In the genomic region with DNA sequence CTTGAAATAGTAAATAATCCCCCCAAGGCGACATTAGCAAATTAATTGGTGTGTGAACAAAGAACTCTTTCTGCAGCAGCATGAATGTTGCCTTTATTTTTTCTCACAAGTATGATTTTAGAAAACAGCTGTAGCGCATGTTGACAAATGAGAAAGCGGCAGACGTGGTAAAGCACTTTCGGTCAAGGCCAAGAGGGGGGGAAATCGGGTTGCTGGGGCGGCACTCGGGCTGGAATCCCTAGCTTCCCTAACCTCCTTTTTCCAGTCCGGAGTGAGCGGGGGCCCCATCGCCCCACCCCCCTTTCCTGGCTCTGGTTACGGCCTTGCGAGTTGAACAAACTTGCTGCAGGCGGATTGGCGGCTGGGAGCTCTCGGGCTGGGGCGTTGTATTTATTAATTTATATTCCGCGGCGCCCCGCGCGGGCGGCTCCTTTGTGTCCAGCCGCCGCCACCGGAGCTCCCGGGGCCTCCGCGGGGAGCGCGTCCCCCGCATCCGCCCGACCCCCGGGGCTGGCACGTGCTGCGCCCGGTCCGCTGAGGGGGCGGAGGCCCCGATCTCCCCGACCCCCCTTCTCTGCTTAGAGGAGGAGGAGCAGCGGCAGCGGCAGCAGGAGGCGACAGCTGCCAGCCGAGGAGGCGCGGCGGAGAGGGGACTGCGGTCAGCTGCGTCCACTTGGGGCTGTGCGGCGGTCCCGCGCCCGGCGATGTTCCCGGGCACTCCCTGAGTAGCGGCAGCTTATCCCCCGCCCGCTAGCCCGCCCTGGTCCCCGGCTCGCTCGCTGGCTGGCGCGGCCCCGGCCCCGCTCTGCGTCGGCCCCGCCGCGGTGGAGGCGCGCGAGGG, we compare ENCODE assay signal across 1 cellular context.
TF ChIP-seq lines count a peak whose summit lies in the region.

A gene with protein sequence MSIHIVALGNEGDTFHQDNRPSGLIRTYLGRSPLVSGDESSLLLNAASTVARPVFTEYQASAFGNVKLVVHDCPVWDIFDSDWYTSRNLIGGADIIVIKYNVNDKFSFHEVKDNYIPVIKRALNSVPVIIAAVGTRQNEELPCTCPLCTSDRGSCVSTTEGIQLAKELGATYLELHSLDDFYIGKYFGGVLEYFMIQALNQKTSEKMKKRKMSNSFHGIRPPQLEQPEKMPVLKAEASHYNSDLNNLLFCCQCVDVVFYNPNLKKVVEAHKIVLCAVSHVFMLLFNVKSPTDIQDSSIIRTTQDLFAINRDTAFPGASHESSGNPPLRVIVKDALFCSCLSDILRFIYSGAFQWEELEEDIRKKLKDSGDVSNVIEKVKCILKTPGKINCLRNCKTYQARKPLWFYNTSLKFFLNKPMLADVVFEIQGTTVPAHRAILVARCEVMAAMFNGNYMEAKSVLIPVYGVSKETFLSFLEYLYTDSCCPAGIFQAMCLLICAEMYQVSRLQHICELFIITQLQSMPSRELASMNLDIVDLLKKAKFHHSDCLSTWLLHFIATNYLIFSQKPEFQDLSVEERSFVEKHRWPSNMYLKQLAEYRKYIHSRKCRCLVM (plus strand): TSS at position 607 of the 841 bp plus-strand sequence. CDS start 347 bp downstream, outside the sequence.

TF ChIP-seq in K562, 482 proteins besides CTCF, POLR2A, EP300 and RAD21 (continued from another document and continues in another):
- TF ChIP-seq, protein P1, sequence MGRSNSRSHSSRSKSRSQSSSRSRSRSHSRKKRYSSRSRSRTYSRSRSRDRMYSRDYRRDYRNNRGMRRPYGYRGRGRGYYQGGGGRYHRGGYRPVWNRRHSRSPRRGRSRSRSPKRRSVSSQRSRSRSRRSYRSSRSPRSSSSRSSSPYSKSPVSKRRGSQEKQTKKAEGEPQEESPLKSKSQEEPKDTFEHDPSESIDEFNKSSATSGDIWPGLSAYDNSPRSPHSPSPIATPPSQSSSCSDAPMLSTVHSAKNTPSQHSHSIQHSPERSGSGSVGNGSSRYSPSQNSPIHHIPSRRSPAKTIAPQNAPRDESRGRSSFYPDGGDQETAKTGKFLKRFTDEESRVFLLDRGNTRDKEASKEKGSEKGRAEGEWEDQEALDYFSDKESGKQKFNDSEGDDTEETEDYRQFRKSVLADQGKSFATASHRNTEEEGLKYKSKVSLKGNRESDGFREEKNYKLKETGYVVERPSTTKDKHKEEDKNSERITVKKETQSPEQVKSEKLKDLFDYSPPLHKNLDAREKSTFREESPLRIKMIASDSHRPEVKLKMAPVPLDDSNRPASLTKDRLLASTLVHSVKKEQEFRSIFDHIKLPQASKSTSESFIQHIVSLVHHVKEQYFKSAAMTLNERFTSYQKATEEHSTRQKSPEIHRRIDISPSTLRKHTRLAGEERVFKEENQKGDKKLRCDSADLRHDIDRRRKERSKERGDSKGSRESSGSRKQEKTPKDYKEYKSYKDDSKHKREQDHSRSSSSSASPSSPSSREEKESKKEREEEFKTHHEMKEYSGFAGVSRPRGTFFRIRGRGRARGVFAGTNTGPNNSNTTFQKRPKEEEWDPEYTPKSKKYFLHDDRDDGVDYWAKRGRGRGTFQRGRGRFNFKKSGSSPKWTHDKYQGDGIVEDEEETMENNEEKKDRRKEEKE (IDR thresholded peaks at IDR 0.05; ENCODE audit: borderline replicate concordance in 1 of 2, control insufficient read depth in 1 of 2, low read depth in 2 of 2, low read length in 1 of 2) = peak in 1 of 2 experiments; percentile 38; a peak in 1 of 4 replicates
- no peak for TF ChIP-seq NR2C1 (IDR thresholded peaks at IDR 0.05)
- TF ChIP-seq NR2C1 (tag; IDR thresholded peaks at IDR 0.05) = 0 out of 2 replicates have a peak, but pooled peaks have one; percentile 13
- TF ChIP-seq, protein P2, sequence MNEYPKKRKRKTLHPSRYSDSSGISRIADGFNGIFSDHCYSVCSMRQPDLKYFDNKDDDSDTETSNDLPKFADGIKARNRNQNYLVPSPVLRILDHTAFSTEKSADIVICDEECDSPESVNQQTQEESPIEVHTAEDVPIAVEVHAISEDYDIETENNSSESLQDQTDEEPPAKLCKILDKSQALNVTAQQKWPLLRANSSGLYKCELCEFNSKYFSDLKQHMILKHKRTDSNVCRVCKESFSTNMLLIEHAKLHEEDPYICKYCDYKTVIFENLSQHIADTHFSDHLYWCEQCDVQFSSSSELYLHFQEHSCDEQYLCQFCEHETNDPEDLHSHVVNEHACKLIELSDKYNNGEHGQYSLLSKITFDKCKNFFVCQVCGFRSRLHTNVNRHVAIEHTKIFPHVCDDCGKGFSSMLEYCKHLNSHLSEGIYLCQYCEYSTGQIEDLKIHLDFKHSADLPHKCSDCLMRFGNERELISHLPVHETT (CRISPR knock-in tag; conservative IDR thresholded peaks at IDR 0.05 in 1 of 2, IDR thresholded peaks at IDR 0.05 in 1 of 2) = peak in 1 of 2 experiments; percentile 100; a peak in 2 of 4 replicates
- 0 out of 2 replicates have a peak, but pooled peaks have one; percentile 50 for TF ChIP-seq GATAD2A (IDR thresholded peaks at IDR 0.05)
- no peak for TF ChIP-seq SRSF1 (IDR thresholded peaks at IDR 0.05; ENCODE audit: low read depth, low read length)
- no peak for TF ChIP-seq ZKSCAN3 (CRISPR knock-in tag; IDR thresholded peaks at IDR 0.05)
- TF ChIP-seq PCBP1 (IDR thresholded peaks at IDR 0.05; ENCODE audit: low read depth, low read length, poor library complexity, severe bottlenecking) = peak; percentile 66
- no peak; the same call in 1 of the 2 replicates for TF ChIP-seq NR2C2 (CRISPR knock-in tag; IDR thresholded peaks at IDR 0.05)
- TF ChIP-seq NR2C2 (tag; IDR thresholded peaks at IDR 0.05) = peak; percentile 8; the same call in 1 of the 2 replicates
- no peak for TF ChIP-seq CCAR2 (IDR thresholded peaks at IDR 0.05; ENCODE audit: low read depth, low read length)
- TF ChIP-seq, protein P3, sequence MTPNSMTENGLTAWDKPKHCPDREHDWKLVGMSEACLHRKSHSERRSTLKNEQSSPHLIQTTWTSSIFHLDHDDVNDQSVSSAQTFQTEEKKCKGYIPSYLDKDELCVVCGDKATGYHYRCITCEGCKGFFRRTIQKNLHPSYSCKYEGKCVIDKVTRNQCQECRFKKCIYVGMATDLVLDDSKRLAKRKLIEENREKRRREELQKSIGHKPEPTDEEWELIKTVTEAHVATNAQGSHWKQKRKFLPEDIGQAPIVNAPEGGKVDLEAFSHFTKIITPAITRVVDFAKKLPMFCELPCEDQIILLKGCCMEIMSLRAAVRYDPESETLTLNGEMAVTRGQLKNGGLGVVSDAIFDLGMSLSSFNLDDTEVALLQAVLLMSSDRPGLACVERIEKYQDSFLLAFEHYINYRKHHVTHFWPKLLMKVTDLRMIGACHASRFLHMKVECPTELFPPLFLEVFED (CRISPR knock-in tag; conservative IDR thresholded peaks at IDR 0.05) = no peak
- TF ChIP-seq ARID2 (IDR thresholded peaks at IDR 0.05) = no peak
- no peak for TF ChIP-seq CEBPG (CRISPR knock-in tag; IDR thresholded peaks at IDR 0.05)
- TF ChIP-seq CEBPG (tag; conservative IDR thresholded peaks at IDR 0.05 in 1 of 2, IDR thresholded peaks at IDR 0.05 in 1 of 2) = no peak; a peak in 1 of 4 replicates
- no peak for TF ChIP-seq CREBBP (IDR thresholded peaks at IDR 0.05; ENCODE audit: low read depth, low read length)
- peak; percentile 50 for TF ChIP-seq HDAC3 (IDR thresholded peaks at IDR 0.05; ENCODE audit: borderline replicate concordance, partially characterized antibody)
- TF ChIP-seq, protein P4, sequence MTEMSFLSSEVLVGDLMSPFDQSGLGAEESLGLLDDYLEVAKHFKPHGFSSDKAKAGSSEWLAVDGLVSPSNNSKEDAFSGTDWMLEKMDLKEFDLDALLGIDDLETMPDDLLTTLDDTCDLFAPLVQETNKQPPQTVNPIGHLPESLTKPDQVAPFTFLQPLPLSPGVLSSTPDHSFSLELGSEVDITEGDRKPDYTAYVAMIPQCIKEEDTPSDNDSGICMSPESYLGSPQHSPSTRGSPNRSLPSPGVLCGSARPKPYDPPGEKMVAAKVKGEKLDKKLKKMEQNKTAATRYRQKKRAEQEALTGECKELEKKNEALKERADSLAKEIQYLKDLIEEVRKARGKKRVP (CRISPR knock-in tag; IDR thresholded peaks at IDR 0.05) = 0 out of 2 replicates have a peak, but pooled peaks have one; percentile 18
- no peak for TF ChIP-seq ZNF140 (CRISPR knock-in tag; IDR thresholded peaks at IDR 0.05)
- TF ChIP-seq CHD4 (IDR thresholded peaks at IDR 0.05; ENCODE audit: insufficient read depth, insufficient replicate concordance, low read depth, low read length, poor library complexity, severe bottlenecking) = no peak
- 0 out of 2 replicates have a peak, but pooled peaks have one; percentile 26 for TF ChIP-seq CC2D1A (IDR thresholded peaks at IDR 0.05)
- TF ChIP-seq, protein P5, sequence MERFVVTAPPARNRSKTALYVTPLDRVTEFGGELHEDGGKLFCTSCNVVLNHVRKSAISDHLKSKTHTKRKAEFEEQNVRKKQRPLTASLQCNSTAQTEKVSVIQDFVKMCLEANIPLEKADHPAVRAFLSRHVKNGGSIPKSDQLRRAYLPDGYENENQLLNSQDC (CRISPR knock-in tag; IDR thresholded peaks at IDR 0.05) = no peak
- no peak for TF ChIP-seq MCM2 (IDR thresholded peaks at IDR 0.05; ENCODE audit: low read depth)
- no peak for TF ChIP-seq HIVEP1 (CRISPR knock-in tag; IDR thresholded peaks at IDR 0.05)
- no peak for TF ChIP-seq NFIC (IDR thresholded peaks at IDR 0.05)
- no peak for TF ChIP-seq NEUROD1 (IDR thresholded peaks at IDR 0.05; ENCODE audit: borderline replicate concordance, low read depth, low read length, partially characterized antibody)
- no peak for TF ChIP-seq TGIF2 (CRISPR knock-in tag; IDR thresholded peaks at IDR 0.05)
- peak; percentile 89 for TF ChIP-seq ZBTB1 (CRISPR knock-in tag; IDR thresholded peaks at IDR 0.05; ENCODE audit: borderline replicate concordance, low read depth)
- TF ChIP-seq, protein P6, sequence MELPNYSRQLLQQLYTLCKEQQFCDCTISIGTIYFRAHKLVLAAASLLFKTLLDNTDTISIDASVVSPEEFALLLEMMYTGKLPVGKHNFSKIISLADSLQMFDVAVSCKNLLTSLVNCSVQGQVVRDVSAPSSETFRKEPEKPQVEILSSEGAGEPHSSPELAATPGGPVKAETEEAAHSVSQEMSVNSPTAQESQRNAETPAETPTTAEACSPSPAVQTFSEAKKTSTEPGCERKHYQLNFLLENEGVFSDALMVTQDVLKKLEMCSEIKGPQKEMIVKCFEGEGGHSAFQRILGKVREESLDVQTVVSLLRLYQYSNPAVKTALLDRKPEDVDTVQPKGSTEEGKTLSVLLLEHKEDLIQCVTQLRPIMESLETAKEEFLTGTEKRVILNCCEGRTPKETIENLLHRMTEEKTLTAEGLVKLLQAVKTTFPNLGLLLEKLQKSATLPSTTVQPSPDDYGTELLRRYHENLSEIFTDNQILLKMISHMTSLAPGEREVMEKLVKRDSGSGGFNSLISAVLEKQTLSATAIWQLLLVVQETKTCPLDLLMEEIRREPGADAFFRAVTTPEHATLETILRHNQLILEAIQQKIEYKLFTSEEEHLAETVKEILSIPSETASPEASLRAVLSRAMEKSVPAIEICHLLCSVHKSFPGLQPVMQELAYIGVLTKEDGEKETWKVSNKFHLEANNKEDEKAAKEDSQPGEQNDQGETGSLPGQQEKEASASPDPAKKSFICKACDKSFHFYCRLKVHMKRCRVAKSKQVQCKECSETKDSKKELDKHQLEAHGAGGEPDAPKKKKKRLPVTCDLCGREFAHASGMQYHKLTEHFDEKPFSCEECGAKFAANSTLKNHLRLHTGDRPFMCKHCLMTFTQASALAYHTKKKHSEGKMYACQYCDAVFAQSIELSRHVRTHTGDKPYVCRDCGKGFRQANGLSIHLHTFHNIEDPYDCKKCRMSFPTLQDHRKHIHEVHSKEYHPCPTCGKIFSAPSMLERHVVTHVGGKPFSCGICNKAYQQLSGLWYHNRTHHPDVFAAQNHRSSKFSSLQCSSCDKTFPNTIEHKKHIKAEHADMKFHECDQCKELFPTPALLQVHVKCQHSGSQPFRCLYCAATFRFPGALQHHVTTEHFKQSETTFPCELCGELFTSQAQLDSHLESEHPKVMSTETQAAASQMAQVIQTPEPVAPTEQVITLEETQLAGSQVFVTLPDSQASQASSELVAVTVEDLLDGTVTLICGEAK (IDR thresholded peaks at IDR 0.05) = no peak
- TF ChIP-seq, protein P6 (CRISPR knock-in tag; IDR thresholded peaks at IDR 0.05) = no peak
- TF ChIP-seq RFX7 (CRISPR knock-in tag; IDR thresholded peaks at IDR 0.05) = no peak
- no peak for TF ChIP-seq ARHGAP35 (IDR thresholded peaks at IDR 0.05; ENCODE audit: partially characterized antibody)
- peak; percentile 21; the same call in 1 of the 2 replicates for TF ChIP-seq MXI1 (IDR thresholded peaks at IDR 0.05; ENCODE audit: low read depth, low read length)
- TF ChIP-seq CHCHD3 (CRISPR knock-in tag; IDR thresholded peaks at IDR 0.05) = no peak
- TF ChIP-seq MAZ (CRISPR knock-in tag; conservative IDR thresholded peaks at IDR 0.05 in 1 of 2, IDR thresholded peaks at IDR 0.05 in 1 of 2) = peak; percentile 91 to 94
- no peak for TF ChIP-seq PURB (CRISPR knock-in tag; IDR thresholded peaks at IDR 0.05; ENCODE audit: low read depth)
- TF ChIP-seq TCF3 (CRISPR knock-in tag; IDR thresholded peaks at IDR 0.05) = peak; percentile 12; the same call in 1 of the 2 replicates
- TF ChIP-seq, protein P7, sequence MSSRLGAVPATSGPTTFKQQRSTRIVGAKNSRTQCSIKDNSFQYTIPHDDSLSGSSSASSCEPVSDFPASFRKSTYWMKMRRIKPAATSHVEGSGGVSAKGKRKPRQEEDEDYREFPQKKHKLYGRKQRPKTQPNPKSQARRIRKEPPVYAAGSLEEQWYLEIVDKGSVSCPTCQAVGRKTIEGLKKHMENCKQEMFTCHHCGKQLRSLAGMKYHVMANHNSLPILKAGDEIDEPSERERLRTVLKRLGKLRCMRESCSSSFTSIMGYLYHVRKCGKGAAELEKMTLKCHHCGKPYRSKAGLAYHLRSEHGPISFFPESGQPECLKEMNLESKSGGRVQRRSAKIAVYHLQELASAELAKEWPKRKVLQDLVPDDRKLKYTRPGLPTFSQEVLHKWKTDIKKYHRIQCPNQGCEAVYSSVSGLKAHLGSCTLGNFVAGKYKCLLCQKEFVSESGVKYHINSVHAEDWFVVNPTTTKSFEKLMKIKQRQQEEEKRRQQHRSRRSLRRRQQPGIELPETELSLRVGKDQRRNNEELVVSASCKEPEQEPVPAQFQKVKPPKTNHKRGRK (tag; IDR thresholded peaks at IDR 0.05) = no peak
